Comparison of ENCODE assay signal across 24 cellular contexts in the genomic region with DNA sequence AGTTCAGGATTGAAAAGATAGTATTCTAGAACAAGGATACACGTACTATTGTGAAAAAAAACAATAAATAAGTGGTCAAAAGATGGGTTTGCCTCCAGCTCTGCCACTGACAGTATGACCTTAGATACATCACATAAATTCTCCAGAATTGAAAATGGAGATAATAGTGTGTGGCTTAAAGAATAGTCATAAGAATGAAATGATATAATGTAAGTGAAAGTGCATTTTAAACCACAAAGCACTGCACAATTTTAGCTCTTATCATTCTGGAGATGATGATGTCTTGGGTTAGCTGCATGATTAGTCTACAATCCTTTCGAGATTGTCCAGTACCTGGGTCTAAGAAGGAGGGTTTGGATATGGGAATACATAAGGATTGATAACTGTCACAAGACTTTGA.
"Had no signal": no experiment of that assay in that cellular context is flagged by ENCODE, and none has a peak within 500 bp of the region (broad histone marks: within the 10 kb centered on the region; RNA-seq: fewer than 3 reads in every experiment).

No MANE protein-coding gene starts in this region.

- DNase-seq: colonic mucosa; cortex of kidney; effector CD8-positive, alpha-beta T cell; effector memory CD8-positive, alpha-beta T cell; endodermal cell; erythroblast; esophagus squamous epithelium; foreskin fibroblast; foreskin melanocyte; gastrocnemius medialis; glutamatergic neuron; head of caudate nucleus; heart right ventricle; hippocampal formation; left cardiac atrium; left lung; left ventricle myocardium superior; lower lobe of right lung; mesendoderm; midbrain had no signal

- H3K4me1 ChIP-seq: colonic mucosa, esophagus squamous epithelium, gastrocnemius medialis, heart right ventricle, left lung, lower lobe of right lung had no signal

- H3K36me3 Mint-ChIP-seq: memory B cell had no signal

- H3K27ac ChIP-seq: colonic mucosa, epithelial cell of prostate, esophagus squamous epithelium, gastrocnemius medialis, heart right ventricle, left lung, lower lobe of right lung had no signal

- H3K27ac Mint-ChIP-seq: dendritic cell treated with granulocyte-macrophage colony-stimulating factor and Interleukin-4, amounts not matched to agents 40 ng/mL and 50 ng/mL, for 4 days; effector memory CD8-positive, alpha-beta T cell; endodermal cell; memory B cell had no signal

- H3K9me3 Mint-ChIP-seq: dendritic cell treated with granulocyte-macrophage colony-stimulating factor and Interleukin-4, amounts not matched to agents 40 ng/mL and 50 ng/mL, for 4 days; effector memory CD8-positive, alpha-beta T cell; endodermal cell; memory B cell had no signal

- H3K36me3 ChIP-seq: colonic mucosa, esophagus squamous epithelium, gastrocnemius medialis, heart right ventricle, left lung, lower lobe of right lung had no signal

- H3K4me1 Mint-ChIP-seq: endodermal cell, memory B cell had no signal

- H3K4me3 ChIP-seq: colonic mucosa, esophagus squamous epithelium, gastrocnemius medialis, heart right ventricle, left lung, lower lobe of right lung had no signal

- H3K4me3 Mint-ChIP-seq: dendritic cell treated with granulocyte-macrophage colony-stimulating factor and Interleukin-4, amounts not matched to agents 40 ng/mL and 50 ng/mL, for 4 days; effector memory CD8-positive, alpha-beta T cell; endodermal cell; memory B cell had no signal

- ATAC-seq: effector memory CD8-positive, alpha-beta T cell; esophagus mucosa; gastrocnemius medialis; heart right ventricle; left cardiac atrium; left lung; left ventricle myocardium superior; lower lobe of right lung had no signal

- H3K27me3 ChIP-seq: colonic mucosa, gastrocnemius medialis, left lung had no signal

- H3K9me3 ChIP-seq: colonic mucosa, esophagus squamous epithelium, gastrocnemius medialis, heart right ventricle, left lung, lower lobe of right lung had no signal
